In genomic region chr1:23931481-23931880, GRCh38 we compare ENCODE assay signal across 17 cellular contexts. TPM values are rescaled to one million over a fixed set of nuclear protein-coding genes. Genes with fewer than 3 reads are reported as not detected.
A peak's percentile ranks its signal among the peaks of the same experiment; 100 is the strongest.
DNase-seq lines count a peak whose midpoint lies in the region; ATAC-seq and TF ChIP-seq lines count a peak whose summit lies in the region.
"Had no signal": no experiment of that assay in that cellular context is flagged by ENCODE, and none has a peak within 500 bp of the region (broad histone marks: within the 10 kb centered on the region; RNA-seq: fewer than 3 reads in every experiment).

No MANE protein-coding gene starts in this region.

- WGBS in GM23248 (ENCODE audit: low coverage in 1 of 2, low lambda C conversion rate in 2 of 2, missing lambda C conversion rate in 2 of 2), 2 experiments, result 6 to 18% methylated on average over 1 of the region's 1 CpG

- peak overlapping the region; percentile 73 for H3K9ac ChIP-seq in GM23248

- peak overlapping the region; percentile 89 for H3K4me2 ChIP-seq in GM23248 (ENCODE audit: unreplicated experiment)

- no peaks in the 10 kb centered on the region for H3K36me3 Mint-ChIP-seq in stimulated activated naive B cell treated with anti-CD40 and anti-IgM and Interleukin-4, amounts not matched to agents 10 μg/mL and 1 μg/mL and 100 μg/mL, for 72 hours
- H3K36me3 Mint-ChIP-seq: brain had no signal

- H3K4me1 Mint-ChIP-seq in stimulated activated naive B cell treated with anti-CD40 and anti-IgM and Interleukin-4, amounts not matched to agents 10 μg/mL and 1 μg/mL and 100 μg/mL, for 72 hours, result peaks cover 23 to 39% of the 10 kb centered on the region in 2 donors

- DNase-seq in GM23248 (no peak), ascending aorta (ENCODE audit: low spot score in 2 of 2) (no peak), left lung (no peak), Right ventricle myocardium superior (no peak), WERI-Rb-1 (no peak), medulla oblongata (ENCODE audit: extremely low spot score) (no peak)
- no peak for DNase-seq in stimulated activated naive B cell treated with anti-CD40 and anti-IgM and Interleukin-4, amounts not matched to agents 10 μg/mL and 1 μg/mL and 100 μg/mL, for 72 hours
- DNase-seq: activated effector memory CD4-positive, alpha-beta T cell treated with anti-CD3 and anti-CD28 coated beads, Interleukin-2, amount 50 U/mL, for 16 hours; DND-41; NCI-H1105 treated with DMSO at 0.1 percent for 48 hours; pancreas; stimulated activated CD4-positive, alpha-beta T cell treated with anti-CD3 and anti-CD28 coated beads, Interleukin-15, amount 100 ng/mL, for 24 hours; SW 1271 had no signal

- H4K20me1 ChIP-seq in GM23248 (ENCODE audit: insufficient read depth), result no peaks in the 10 kb centered on the region

- H3K9me3 ChIP-seq in GM23248 (ENCODE audit: low read depth) (no peaks in the 10 kb centered on the region), ascending aorta (no peaks in the 10 kb centered on the region), left lung (no peaks in the 10 kb centered on the region), WERI-Rb-1 (ENCODE audit: severe bottlenecking) (no peaks in the 10 kb centered on the region)
- H3K9me3 ChIP-seq: pancreas had no signal

- H3K27me3 ChIP-seq in GM23248 (replicated peaks; ENCODE audit: insufficient read depth) (no peaks in the 10 kb centered on the region), ascending aorta (no peaks in the 10 kb centered on the region), left lung (no peaks in the 10 kb centered on the region), WERI-Rb-1 (ENCODE audit: insufficient read depth, low read depth, severe bottlenecking) (no peaks in the 10 kb centered on the region)
- H3K27me3 ChIP-seq: pancreas had no signal

- H3K9me2 ChIP-seq in GM23248 (ENCODE audit: insufficient read depth), result no peaks in the 10 kb centered on the region

- in situ Hi-C loops in GM23248 (cut with MboI), result no loop called here

- peak overlapping the region; percentile 76 for H3K27ac Mint-ChIP-seq in stimulated activated naive B cell treated with anti-CD40 and anti-IgM and Interleukin-4, amounts not matched to agents 10 μg/mL and 1 μg/mL and 100 μg/mL, for 72 hours
- H3K27ac Mint-ChIP-seq: brain, WTC11 had no signal

- H3K4me3 ChIP-seq in GM23248 (peak overlapping the region; percentile 64), ascending aorta (peak overlapping the region in 1 of 2 donors; percentile 48), left lung (no peak overlapping the region), WERI-Rb-1 (ENCODE audit: low read depth, low read length) (no peak overlapping the region)
- H3K4me3 ChIP-seq: pancreas had no signal

- ATAC-seq in left lung (no peak), Right ventricle myocardium superior (ENCODE audit: poor library complexity) (no peak), GM18907 (IDR thresholded peaks at IDR 0.05; ENCODE audit: unreplicated experiment) (no peak)
- peak; percentile 48 to 50 for ATAC-seq in stimulated activated naive B cell treated with anti-CD40 and anti-IgM and Interleukin-4, amounts not matched to agents 10 μg/mL and 1 μg/mL and 100 μg/mL, for 72 hours (replicated peaks)
- ATAC-seq: pancreas, WTC11 had no signal

- H3K36me3 ChIP-seq in GM23248 (ENCODE audit: low read depth), result no peaks in the 10 kb centered on the region
- no peaks in the 10 kb centered on the region for H3K36me3 ChIP-seq in ascending aorta
- no peaks in the 10 kb centered on the region for H3K36me3 ChIP-seq in left lung
- H3K36me3 ChIP-seq in WERI-Rb-1, result no peaks in the 10 kb centered on the region
- H3K36me3 ChIP-seq: pancreas had no signal

- H2AFZ ChIP-seq in GM23248, result peak overlapping the region; percentile 87

- peaks cover 24% of the 10 kb centered on the region for H3F3A ChIP-seq in GM23248 (ENCODE audit: insufficient read depth)

- intact Hi-C loops in ascending aorta (cut with DNase I) (loop anchor here (2.0 kb wide), 1 partner anchor 63 kb away; the partner anchor contains the start of gene FUCA1), left lung (cut with DNase I) (no loop called here), Right ventricle myocardium superior (cut with DNase I) (no loop called here)

- peaks cover 21% of the 10 kb centered on the region for H3K4me1 ChIP-seq in GM23248 (ENCODE audit: insufficient read depth)
- H3K4me1 ChIP-seq in ascending aorta, result peaks cover 0 to 10% of the 10 kb centered on the region in 2 donors
- peaks cover 0 to 7% of the 10 kb centered on the region in 2 donors for H3K4me1 ChIP-seq in left lung
- H3K4me1 ChIP-seq: pancreas had no signal

- H3K27ac ChIP-seq in GM23248 (peak overlapping the region; percentile 90), ascending aorta (peak overlapping the region; percentile 78 to 89), left lung (peak overlapping the region; percentile 49 to 51), WERI-Rb-1 (no peak overlapping the region)
- H3K27ac ChIP-seq: C4-2B, pancreas had no signal

- H3K4me3 Mint-ChIP-seq in stimulated activated naive B cell treated with anti-CD40 and anti-IgM and Interleukin-4, amounts not matched to agents 10 μg/mL and 1 μg/mL and 100 μg/mL, for 72 hours, result peak overlapping the region; percentile 28 to 41
- H3K4me3 Mint-ChIP-seq: brain, WTC11 had no signal

- TF ChIP-seq CTCF in ascending aorta (IDR thresholded peaks at IDR 0.05), result no peak
- no peak for TF ChIP-seq CTCF in left lung (IDR thresholded peaks at IDR 0.05)
- no peak for TF ChIP-seq CTCF in WERI-Rb-1 (IDR thresholded peaks at IDR 0.05; ENCODE audit: low read depth, low read length)

- H3K27me3 Mint-ChIP-seq in stimulated activated naive B cell treated with anti-CD40 and anti-IgM and Interleukin-4, amounts not matched to agents 10 μg/mL and 1 μg/mL and 100 μg/mL, for 72 hours, result no peaks in the 10 kb centered on the region

- no peaks in the 10 kb centered on the region for H3K9me3 Mint-ChIP-seq in stimulated activated naive B cell treated with anti-CD40 and anti-IgM and Interleukin-4, amounts not matched to agents 10 μg/mL and 1 μg/mL and 100 μg/mL, for 72 hours

- no peaks in the 10 kb centered on the region for H3K79me2 ChIP-seq in GM23248 (ENCODE audit: insufficient read depth)

RNA-seq across cellular contexts. Expression of gene CNR2, which starts 18.3 kb away (rescaled TPM):
- not detected in 2 replicates for total RNA-seq in GM23248 (2014; rRNA removed; shearing (Covaris generic))
- polyA plus RNA-seq in GM23248 (2016; fragmentation: Nextera tagmentation; extraction: Ambion mirVana), result not detected in 2 replicates
- not detected for total RNA-seq in ascending aorta
- total RNA-seq in left lung, result under 1 TPM; 0.05 to 0.06 TPM
- total RNA-seq in Right ventricle myocardium superior, result not detected
- total RNA-seq: pancreas, WTC11 had no signal
- polyA plus RNA-seq: pancreas had no signal

RNA-seq across cellular contexts. Expression of gene PNRC2, which starts 28.1 kb away (rescaled TPM):
- 77.3 and 77.9 TPM in 2 replicates for total RNA-seq in GM23248 (2014; rRNA removed; shearing (Covaris generic))
- 67.4 and 71.2 TPM in 2 replicates for polyA plus RNA-seq in GM23248 (2016; fragmentation: Nextera tagmentation; extraction: Ambion mirVana)
- 62.7 TPM for total RNA-seq in ascending aorta
- total RNA-seq in left lung, result 100 to 1,000 TPM in 1 of 2 donors, 10 to 100 TPM in 1; 79.0 to 105 TPM
- 74.2 TPM for total RNA-seq in Right ventricle myocardium superior

RNA-seq across cellular contexts. Expression of gene SRSF10, which starts 48.6 kb away (rescaled TPM):
- 81.7 and 99.4 TPM in 2 replicates for total RNA-seq in GM23248 (2014; rRNA removed; shearing (Covaris generic))
- 111 and 121 TPM in 2 replicates for polyA plus RNA-seq in GM23248 (2016; fragmentation: Nextera tagmentation; extraction: Ambion mirVana)
- total RNA-seq in ascending aorta (80.6 TPM), left lung (100 to 1,000 TPM in 1 of 2 donors, 10 to 100 TPM in 1; 84.9 to 102 TPM), Right ventricle myocardium superior (51.9 TPM)

Comparison
In these comparisons a context has a peak if more than half of its experiments do, and no peak if none do; other contexts are left out.
1. ATAC-seq: peak in stimulated activated naive B cell treated with anti-CD40 and anti-IgM and Interleukin-4, amounts not matched to agents 10 μg/mL and 1 μg/mL and 100 μg/mL, for 72 hours (2 of 2); none in left lung (single experiment), Right ventricle myocardium superior (single experiment) and GM18907 (single experiment).